Comparison of ENCODE assay signal across 8 cellular contexts in the genomic region with DNA sequence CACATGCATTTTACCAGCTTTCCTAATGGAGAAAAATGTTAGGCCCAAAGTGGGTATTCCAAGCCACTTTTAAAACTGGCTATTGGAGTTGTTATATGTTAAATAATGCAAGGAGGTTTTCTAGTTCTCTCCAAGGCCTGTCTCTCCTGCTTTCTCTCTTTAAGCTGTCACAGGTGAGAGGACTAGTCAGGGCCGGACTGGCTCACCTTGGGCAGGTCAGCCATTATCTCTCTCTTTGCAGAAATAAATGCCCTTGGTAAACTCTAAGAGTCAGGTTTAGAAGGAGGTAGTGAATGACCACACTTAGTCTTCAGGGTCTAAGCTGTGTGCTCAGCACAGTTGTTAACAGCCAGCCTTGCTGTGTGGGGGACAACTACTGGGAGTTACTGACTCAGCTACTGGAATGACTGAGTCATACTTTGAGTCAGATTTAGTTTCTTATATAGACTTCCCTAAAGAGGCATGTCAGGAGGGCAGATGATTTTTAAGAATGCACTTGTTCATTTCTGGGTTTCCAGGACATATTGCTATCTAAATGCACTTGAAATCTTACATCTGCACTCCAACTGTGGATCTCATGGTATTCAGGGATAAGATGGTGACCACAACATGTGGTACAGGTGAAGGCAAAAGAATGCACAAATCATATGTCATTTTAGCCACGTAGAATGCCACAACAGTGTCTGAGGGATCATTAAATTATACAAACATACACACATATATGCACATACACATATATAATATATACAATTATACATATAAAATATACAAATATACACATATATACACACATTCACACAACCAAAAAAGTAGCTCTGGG.
A peak's percentile ranks its signal among the peaks of the same experiment; 100 is the strongest.
DNase-seq lines count a peak whose midpoint lies in the region; ATAC-seq and TF ChIP-seq lines count a peak whose summit lies in the region.

No MANE protein-coding gene starts in this region.

- in situ Hi-C loops in transverse colon (cut with MboI; ENCODE audit: low pct_ligation_motif_present in 1 of 4, low pct_unique_long_range_greater_than_20kb in 1 of 4, low sequenced_read_pairs in 3 of 4): no loop called here

- H3K27ac ChIP-seq in right cardiac atrium (ENCODE audit: low read length) (no peak overlapping the region), fibroblast of lung (ENCODE audit: insufficient read depth, low read length) (no peak overlapping the region), transverse colon (no peak overlapping the region)

- intact Hi-C loops in right cardiac atrium (cut with DNase I): no loop called here
- intact Hi-C loops in Right ventricle myocardium inferior (cut with DNase I): no loop called here
- intact Hi-C loops in transverse colon (cut with DNase I; ENCODE audit: low total_unique reads): no loop called here

- no peaks in the 10 kb centered on the region for H3K4me1 ChIP-seq in right cardiac atrium (ENCODE audit: control insufficient read depth, insufficient read depth, low read length)
- peaks cover 8% of the 10 kb centered on the region for H3K4me1 ChIP-seq in fibroblast of lung (ENCODE audit: control insufficient read depth, extremely low read depth, insufficient read depth, low read length)
- H3K4me1 ChIP-seq in transverse colon: peaks cover 0 to 5% (median 0%) of the 10 kb centered on the region in 4 donors

- no peak overlapping the region for H3K9ac ChIP-seq in fibroblast of lung (ENCODE audit: insufficient read depth, low read length)

- TF ChIP-seq CTCF in fibroblast of lung (conservative IDR thresholded peaks at IDR 0.05 in 1 of 2, IDR thresholded peaks at IDR 0.05 in 1 of 2; ENCODE audit: low read depth in 1 of 2, low read length in 2 of 2) (no peak), transverse colon (IDR thresholded peaks at IDR 0.05) (no peak)

- no peak for TF ChIP-seq EP300 in transverse colon (IDR thresholded peaks at IDR 0.05; ENCODE audit: low read depth)

- peak in 1 of 3 donors; percentile 15 for DNase-seq in right cardiac atrium
- DNase-seq in Right ventricle myocardium inferior (ENCODE audit: missing footprints): no peak
- peak; percentile 2 for DNase-seq in RPMI8226
- DNase-seq in fibroblast of lung (ENCODE audit: low read depth in 2 of 2): peak; percentile 91 to 97
- peak; percentile 2 to 11 for DNase-seq in stimulated activated CD4-positive, alpha-beta T cell treated with anti-CD3 and anti-CD28 coated beads, Interleukin-4, amount 100 ng/mL, for 4 hours
- no peak for DNase-seq in COR-L47 (lab: John Stamatoyannopoulos, UW)
- no peak for DNase-seq in transverse colon

- H3K4me3 ChIP-seq in right cardiac atrium (ENCODE audit: low read length): no peak overlapping the region
- H3K4me3 ChIP-seq in fibroblast of lung (replicated peaks in 1 of 4; ENCODE audit: control extremely low read depth in 1 of 4, insufficient read depth in 1 of 4, low read depth in 3 of 4, low read length in 4 of 4): no peak overlapping the region
- H3K4me3 ChIP-seq in transverse colon: no peak overlapping the region

- H3K79me2 ChIP-seq in fibroblast of lung (ENCODE audit: control insufficient read depth, insufficient read depth, low read length): no peaks in the 10 kb centered on the region

- H4K20me1 ChIP-seq in fibroblast of lung (ENCODE audit: control insufficient read depth, extremely low read depth, insufficient read depth, low read length): no peaks in the 10 kb centered on the region

- 86% methylated on average over 2 of the region's 2 CpGs for WGBS in right cardiac atrium
- WGBS in transverse colon (ENCODE audit: low coverage in 1 of 2), 2 donors: 78 to 83% methylated on average over 2 of the region's 2 CpGs

- peak overlapping the region; percentile 46 for H3K4me2 ChIP-seq in fibroblast of lung (ENCODE audit: extremely low read depth, insufficient read depth, low read length)

- H2AFZ ChIP-seq in fibroblast of lung (ENCODE audit: low read length): no peak overlapping the region

- H3K9me3 ChIP-seq in right cardiac atrium (ENCODE audit: control insufficient read depth, low read length) (no peaks in the 10 kb centered on the region), fibroblast of lung (ENCODE audit: control insufficient read depth, insufficient read depth, low read depth, low read length) (no peaks in the 10 kb centered on the region), transverse colon (no peaks in the 10 kb centered on the region)

- no peak for TF ChIP-seq POLR2A in transverse colon (IDR thresholded peaks at IDR 0.05)

- ATAC-seq in right cardiac atrium: peak; percentile 52 to 77
- no peak for ATAC-seq in Right ventricle myocardium inferior
- peak; percentile 99 for ATAC-seq in HG02973 (IDR thresholded peaks at IDR 0.05; ENCODE audit: unreplicated experiment)

- no peaks in the 10 kb centered on the region for H3K36me3 ChIP-seq in fibroblast of lung (ENCODE audit: control insufficient read depth, insufficient read depth, low read length)
- no peaks in the 10 kb centered on the region for H3K36me3 ChIP-seq in transverse colon

- H3K27me3 ChIP-seq in right cardiac atrium (ENCODE audit: control insufficient read depth, insufficient read depth) (no peaks in the 10 kb centered on the region), fibroblast of lung (ENCODE audit: control insufficient read depth, insufficient read depth, low read length) (no peaks in the 10 kb centered on the region), transverse colon (no peaks in the 10 kb centered on the region)

Comparison
In these comparisons a context has a peak if more than half of its experiments do, and no peak if none do; other contexts are left out.
1. DNase-seq: peak in RPMI8226 (single experiment), fibroblast of lung (2 of 2) and stimulated activated CD4-positive, alpha-beta T cell treated with anti-CD3 and anti-CD28 coated beads, Interleukin-4, amount 100 ng/mL, for 4 hours (2 of 2); none in Right ventricle myocardium inferior (single experiment), COR-L47 (single experiment) and transverse colon (single experiment).